Comparison of ENCODE assay signal across 9 cellular contexts in genomic region chrX:40082447-40083119, GRCh38. TPM values are rescaled to one million over a fixed set of nuclear protein-coding genes. Genes with fewer than 3 reads are reported as not detected.
DNase-seq lines count a peak whose midpoint lies in the region; TF ChIP-seq lines count a peak whose summit lies in the region.
"Had no signal": no experiment of that assay in that cellular context is flagged by ENCODE, and none has a peak within 500 bp of the region (broad histone marks: within the 10 kb centered on the region; RNA-seq: fewer than 3 reads in every experiment).

No MANE protein-coding gene starts in this region.

- H3K4me3 ChIP-seq in LNCaP clone FGC (ENCODE audit: low read depth, low read length) (peak overlapping the region; percentile 51), esophagus muscularis mucosa (peak overlapping the region; percentile 49 to 55 (median 50)), osteoblast (ENCODE audit: insufficient read depth, low read length) (peak overlapping the region; percentile 65), brain microvascular endothelial cell (ENCODE audit: low read depth, low read length) (no peak overlapping the region), MG63 (no peak overlapping the region)

- H3K9me3 ChIP-seq in esophagus muscularis mucosa (no peaks in the 10 kb centered on the region), osteoblast (ENCODE audit: low read depth, low read length) (no peaks in the 10 kb centered on the region), MG63 (no peaks in the 10 kb centered on the region)
- H3K9me3 ChIP-seq: adrenal gland had no signal

- TF ChIP-seq EP300 in esophagus muscularis mucosa (IDR thresholded peaks at IDR 0.05) = no peak

- H3K27me3 ChIP-seq in esophagus muscularis mucosa (peaks cover 0 to under 1% (median 0%) of the 10 kb centered on the region in 4 donors), osteoblast (ENCODE audit: insufficient read depth, low read length) (peaks cover 34% of the 10 kb centered on the region), brain microvascular endothelial cell (replicated peaks) (no peaks in the 10 kb centered on the region), MG63 (no peaks in the 10 kb centered on the region)

- TF ChIP-seq CTCF in LNCaP clone FGC (IDR thresholded peaks at IDR 0.05; ENCODE audit: control insufficient read depth, extremely low read depth, insufficient read depth) (no peak), esophagus muscularis mucosa (IDR thresholded peaks at IDR 0.05) (no peak), osteoblast (IDR thresholded peaks at IDR 0.05; ENCODE audit: extremely low read depth, low read depth, low read length) (no peak), brain microvascular endothelial cell (IDR thresholded peaks at IDR 0.05; ENCODE audit: low read depth, low read length, missing control alignments) (no peak)

- H4K20me1 ChIP-seq in osteoblast (ENCODE audit: insufficient read depth, low read length) = peaks cover 61% of the 10 kb centered on the region

- peaks cover 77% of the 10 kb centered on the region for H3K79me2 ChIP-seq in osteoblast (ENCODE audit: insufficient read depth, low read length)

- in situ Hi-C loops in brain microvascular endothelial cell (cut with HindIII; ENCODE audit: low pct_ligation_motif_present, low sequenced_read_pairs) = no loop called here

- TF ChIP-seq POLR2A in esophagus muscularis mucosa (IDR thresholded peaks at IDR 0.05; ENCODE audit: low read depth) = no peak

- intact Hi-C loops in esophagus muscularis mucosa (cut with DNase I) = no loop called here

- DNase-seq in CD1c-positive myeloid dendritic cell (ENCODE audit: extremely low spot score) = peak; percentile 66
- DNase-seq in LNCaP clone FGC (ENCODE audit: low read depth) = no peak
- no peak for DNase-seq in esophagus muscularis mucosa (ENCODE audit: extremely low spot score)
- peak; percentile 76 for DNase-seq in osteoblast (ENCODE audit: insufficient read length, low spot score, missing footprints)
- no peak for DNase-seq in brain microvascular endothelial cell
- no peak for DNase-seq in DMS 273 (lab: John Stamatoyannopoulos, UW; ENCODE audit: unreplicated experiment)
- no peak for DNase-seq in MG63
- DNase-seq in dermis blood vessel endothelial cell = no peak

- peak overlapping the region; percentile 71 for H3K4me2 ChIP-seq in osteoblast (ENCODE audit: insufficient read depth, low read length)

- H3K36me3 ChIP-seq in esophagus muscularis mucosa (peaks cover 0 to 4% (median 0%) of the 10 kb centered on the region in 4 donors), osteoblast (ENCODE audit: insufficient read depth, low read length) (no peaks in the 10 kb centered on the region), brain microvascular endothelial cell (replicated peaks) (no peaks in the 10 kb centered on the region), MG63 (no peaks in the 10 kb centered on the region)
- H3K36me3 ChIP-seq: adrenal gland had no signal

- H3K4me1 ChIP-seq in esophagus muscularis mucosa (peaks cover 24 to 67% (median 65%) of the 10 kb centered on the region in 4 donors), osteoblast (ENCODE audit: insufficient read depth, low read length) (peaks cover 23% of the 10 kb centered on the region)

- 20% methylated on average over 8 of the region's 15 CpGs for WGBS in esophagus muscularis mucosa

- H3K27ac ChIP-seq in esophagus muscularis mucosa (replicated peaks in 1 of 4) = peak overlapping the region in 1 of 4 donors; percentile 1
- no peak overlapping the region for H3K27ac ChIP-seq in osteoblast (ENCODE audit: low read depth, low read length)
- no peak overlapping the region for H3K27ac ChIP-seq in brain microvascular endothelial cell

- H2AFZ ChIP-seq in osteoblast (ENCODE audit: low read length) = no peak overlapping the region

RNA-seq across cellular contexts. Expression of gene BCOR, which starts 15.2 kb away (rescaled TPM):
- total RNA-seq in esophagus muscularis mucosa = 10 to 100 TPM; 19.9 to 32.5 (median 26.0) TPM
- total RNA-seq in osteoblast = 14.7 and 14.8 TPM in 2 replicates
- total RNA-seq in MG63 (2014; rRNA removed; shearing (Covaris generic); ENCODE audit: low replicate concordance) = 13.4 and 15.0 TPM in 2 replicates
- 8.8 and 31.6 TPM in 2 replicates for total RNA-seq in dermis blood vessel endothelial cell

Comparison
In these comparisons a context has a peak if more than half of its experiments do, and no peak if none do; other contexts are left out.
1. DNase-seq: peak in CD1c-positive myeloid dendritic cell (single experiment) and osteoblast (single experiment); none in LNCaP clone FGC (single experiment), esophagus muscularis mucosa (single experiment), brain microvascular endothelial cell (single experiment), DMS 273 (single experiment), MG63 (single experiment) and dermis blood vessel endothelial cell (single experiment).
2. H3K4me3 ChIP-seq: peak in LNCaP clone FGC (single experiment), esophagus muscularis mucosa (4 of 4) and osteoblast (single experiment); none in brain microvascular endothelial cell (single experiment) and MG63 (single experiment).